19 cellular contexts compared by ENCODE assay signal in the genomic region with DNA sequence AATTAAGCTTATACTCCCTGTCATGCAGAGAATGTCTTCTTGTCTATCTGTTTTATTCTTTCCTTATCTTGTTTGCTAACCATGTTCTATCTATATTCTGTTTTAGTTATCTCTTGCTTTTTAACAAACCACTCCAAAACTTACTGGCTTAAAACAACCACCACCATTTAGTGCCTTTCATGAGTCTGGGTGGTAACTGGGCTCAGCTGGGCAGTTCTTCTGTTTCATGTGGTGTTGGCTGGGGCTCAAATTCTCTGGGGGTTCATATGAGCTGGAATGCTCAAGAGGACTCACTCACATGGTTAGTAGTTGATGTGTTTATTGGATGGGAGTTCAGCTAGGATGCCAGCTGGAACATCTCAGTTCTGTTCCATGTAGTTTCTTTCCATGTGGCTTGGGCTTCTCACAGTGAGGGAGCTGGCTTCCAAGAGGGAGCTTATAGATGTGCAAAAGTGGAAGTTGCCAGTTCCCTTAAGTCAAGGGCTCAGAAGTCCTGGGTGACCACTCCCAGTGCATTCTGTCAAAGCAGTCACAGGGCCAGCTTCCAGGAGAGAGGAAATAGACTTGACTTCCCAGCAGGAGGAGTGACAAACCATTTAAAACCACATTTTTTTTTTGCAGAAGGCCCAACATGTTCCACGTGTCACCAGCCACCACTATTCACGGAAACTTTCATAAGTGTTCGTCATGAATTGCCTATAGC.
"Had no signal": no experiment of that assay in that cellular context is flagged by ENCODE, and none has a peak within 500 bp of the region (broad histone marks: within the 10 kb centered on the region; RNA-seq: fewer than 3 reads in every experiment).

No MANE protein-coding gene starts in this region.

- H3K4me2 ChIP-seq: smooth muscle cell had no signal

- DNase-seq: activated B cell treated with CpG ODN at 0.5 μM for 24 hours; activated CD4-positive, alpha-beta T cell treated with anti-CD3 and anti-CD28 coated beads, Interleukin-2, amount 10 ng/mL, durations not matched to agents 24 days and 14 days; activated CD8-positive, alpha-beta memory T cell treated with anti-CD3 and anti-CD28 coated beads, Interleukin-2, amount 50 U/mL, for 4 hours; activated CD8-positive, alpha-beta T cell treated with anti-CD3 and anti-CD28 coated beads, Interleukin-2, amount 10 ng/mL, durations not matched to agents 7 days and 5 days; activated gamma-delta T cell; activated T-cell treated with anti-CD3 and anti-CD28 coated beads, Interleukin-2, amount 50 U/mL, for 48 hours; hippocampal formation; nucleus accumbens; stimulated activated CD4-positive, alpha-beta T cell treated with anti-CD3 and anti-CD28 coated beads, Interleukin-4, amount 100 ng/mL, for 4 hours; stimulated activated CD8-positive, alpha-beta memory T cell treated with anti-CD3 and anti-CD28 coated beads, Interleukin-4, amount 100 ng/mL, for 48 hours; stimulated activated naive CD4-positive, alpha-beta T cell treated with Interleukin-2 at 50 U/mL for 16 hours; substantia nigra; T-cell; T-helper 9 cell had no signal

- H3K27ac Mint-ChIP-seq: activated B cell treated with CpG ODN at 0.5 μM for 24 hours; activated CD4-positive, alpha-beta T cell treated with anti-CD3 and anti-CD28 coated beads, Interleukin-2, amount 10 ng/mL, durations not matched to agents 24 days and 14 days; activated CD8-positive, alpha-beta T cell treated with anti-CD3 and anti-CD28 coated beads, Interleukin-2, amount 10 ng/mL, durations not matched to agents 7 days and 5 days; activated naive CD4-positive, alpha-beta T cell treated with anti-CD3 and anti-CD28 coated beads, Interleukin-2, amount 50 U/mL, for 72 hours; natural killer cell treated with Interleukin-12 subunit alpha and Interleukin-12 subunit beta and Interleukin-15 and Interleukin-18, amount 100 ng/mL, for 72 hours; T-cell had no signal

- H3K4me3 ChIP-seq: cardiac muscle cell, smooth muscle cell, tibial nerve had no signal

- H3K36me3 ChIP-seq: cardiac muscle cell had no signal

- ATAC-seq: activated CD8-positive, alpha-beta T cell treated with anti-CD3 and anti-CD28 coated beads, Interleukin-2, amount 10 ng/mL, durations not matched to agents 7 days and 5 days; activated naive CD4-positive, alpha-beta T cell treated with anti-CD3 and anti-CD28 coated beads, Interleukin-2, amount 50 U/mL, for 72 hours; natural killer cell treated with Interleukin-12 subunit alpha and Interleukin-12 subunit beta and Interleukin-15 and Interleukin-18, amount 100 ng/mL, for 72 hours; T-cell had no signal

- H3K36me3 Mint-ChIP-seq: activated naive CD4-positive, alpha-beta T cell treated with anti-CD3 and anti-CD28 coated beads, Interleukin-2, amount 50 U/mL, for 72 hours; natural killer cell treated with Interleukin-12 subunit alpha and Interleukin-12 subunit beta and Interleukin-15 and Interleukin-18, amount 100 ng/mL, for 72 hours; T-cell had no signal

- H3K27me3 ChIP-seq: cardiac muscle cell, tibial nerve had no signal

- H3K4me1 Mint-ChIP-seq: activated B cell treated with CpG ODN at 0.5 μM for 24 hours; activated CD4-positive, alpha-beta T cell treated with anti-CD3 and anti-CD28 coated beads, Interleukin-2, amount 10 ng/mL, durations not matched to agents 24 days and 14 days; T-cell had no signal

- H3K27ac ChIP-seq: tibial nerve had no signal

- H3K27me3 Mint-ChIP-seq: activated B cell treated with CpG ODN at 0.5 μM for 24 hours; activated CD4-positive, alpha-beta T cell treated with anti-CD3 and anti-CD28 coated beads, Interleukin-2, amount 10 ng/mL, durations not matched to agents 24 days and 14 days; T-cell had no signal

- H3K4me3 Mint-ChIP-seq: activated B cell treated with CpG ODN at 0.5 μM for 24 hours; activated CD4-positive, alpha-beta T cell treated with anti-CD3 and anti-CD28 coated beads, Interleukin-2, amount 10 ng/mL, durations not matched to agents 24 days and 14 days; activated CD8-positive, alpha-beta T cell treated with anti-CD3 and anti-CD28 coated beads, Interleukin-2, amount 10 ng/mL, durations not matched to agents 7 days and 5 days; natural killer cell treated with Interleukin-12 subunit alpha and Interleukin-12 subunit beta and Interleukin-15 and Interleukin-18, amount 100 ng/mL, for 72 hours; T-cell had no signal
